Comparison of ENCODE assay signal across 14 cellular contexts in genomic region chr18:79483971-79484491, GRCh38.
DNase-seq lines count a peak whose midpoint lies in the region; ATAC-seq and TF ChIP-seq lines count a peak whose summit lies in the region.
"Had no signal": no experiment of that assay in that cellular context is flagged by ENCODE, and none has a peak within 500 bp of the region (broad histone marks: within the 10 kb centered on the region; RNA-seq: fewer than 3 reads in every experiment).

No MANE protein-coding gene starts in this region.

- no peak for TF ChIP-seq CTCF in Panc1 (IDR thresholded peaks at IDR 0.05)
- no peak for TF ChIP-seq CTCF in osteocyte (IDR thresholded peaks at IDR 0.05)

- peaks cover 0 to 66% (median 12%) of the 10 kb centered on the region in 11 experiments; a peak in 10 of 22 replicates for H4K20me1 ChIP-seq in BLaER1 treated with 17β-estradiol and CSF1 and Interleukin-3, amounts not matched to agents 10 nM and 100 nM

- in situ Hi-C loops in Panc1 (cut with HindIII; ENCODE audit: low pct_unique_long_range_greater_than_20kb, low sequenced_read_pairs) = no loop called here

- intact Hi-C loops in Panc1 (cut with micrococcal nuclease; ENCODE audit: unreplicated experiment) = no loop called here
- intact Hi-C loops in cardiac septum (cut with DNase I) = no loop called here

- H3K36me3 Mint-ChIP-seq in osteocyte (ENCODE audit: unreplicated experiment) = no peaks in the 10 kb centered on the region
- H3K36me3 Mint-ChIP-seq in T-helper 2 cell treated with Interferon-gamma antibody and Interleukin-4, amounts not matched to agents 5 μg/mL and 100 μg/mL, for 36 hours (ENCODE audit: low read depth) = peaks cover 1% of the 10 kb centered on the region

- peak overlapping the region; percentile 99 for H3K27ac Mint-ChIP-seq in osteocyte (ENCODE audit: unreplicated experiment)
- H3K27ac Mint-ChIP-seq in T-helper 2 cell treated with Interferon-gamma antibody and Interleukin-4, amounts not matched to agents 5 μg/mL and 100 μg/mL, for 36 hours = no peak overlapping the region

- H3K4me1 Mint-ChIP-seq in osteocyte (ENCODE audit: unreplicated experiment) = peaks cover 29% of the 10 kb centered on the region
- no peaks in the 10 kb centered on the region for H3K4me1 Mint-ChIP-seq in T-helper 2 cell treated with Interferon-gamma antibody and Interleukin-4, amounts not matched to agents 5 μg/mL and 100 μg/mL, for 36 hours (ENCODE audit: low read depth)
- H3K4me1 Mint-ChIP-seq: central memory CD8-positive, alpha-beta T cell had no signal

- peak overlapping the region; percentile 71 to 100 (median 98) for H3K4me2 ChIP-seq in BLaER1 treated with 17β-estradiol and CSF1 and Interleukin-3, amounts not matched to agents 10 nM and 100 nM

- no peak overlapping the region for H3K4me3 Mint-ChIP-seq in osteocyte (ENCODE audit: unreplicated experiment)
- H3K4me3 Mint-ChIP-seq in T-helper 2 cell treated with Interferon-gamma antibody and Interleukin-4, amounts not matched to agents 5 μg/mL and 100 μg/mL, for 36 hours = no peak overlapping the region
- H3K4me3 Mint-ChIP-seq: central memory CD8-positive, alpha-beta T cell had no signal

- peaks cover 0 to 36% (median 0%) of the 10 kb centered on the region in 11 experiments; a peak in 7 of 22 replicates for H3K27me3 ChIP-seq in BLaER1 treated with 17β-estradiol and CSF1 and Interleukin-3, amounts not matched to agents 10 nM and 100 nM
- H3K27me3 ChIP-seq in Panc1 (ENCODE audit: control insufficient read depth, insufficient read depth, low read length) = no peaks in the 10 kb centered on the region

- peak overlapping the region in 7 of 11 experiments; percentile 75 to 93 (median 84); a peak in 14 of 22 replicates for H3K27ac ChIP-seq in BLaER1 treated with 17β-estradiol and CSF1 and Interleukin-3, amounts not matched to agents 10 nM and 100 nM
- H3K27ac ChIP-seq in Panc1 (ENCODE audit: low read length) = no peak overlapping the region

- no peaks in the 10 kb centered on the region for H3K9me3 ChIP-seq in BLaER1 treated with 17β-estradiol and CSF1 and Interleukin-3, amounts not matched to agents 10 nM and 100 nM (replicated peaks in 1 of 11)
- H3K9me3 ChIP-seq in Panc1 (ENCODE audit: control insufficient read depth, insufficient read depth, low read depth, low read length) = no peaks in the 10 kb centered on the region

- CTCF ChIA-PET in Panc1 (lab: Charles Lee) = no interaction called here

- H3K36me3 ChIP-seq in BLaER1 treated with 17β-estradiol and CSF1 and Interleukin-3, amounts not matched to agents 10 nM and 100 nM = peaks cover 0 to 22% (median 9%) of the 10 kb centered on the region in 11 experiments; a peak in 13 of 22 replicates
- no peaks in the 10 kb centered on the region for H3K36me3 ChIP-seq in Panc1 (ENCODE audit: control insufficient read depth, insufficient read depth, low read length)

- DNase-seq in Panc1 (ENCODE audit: low read depth, low spot score) (no peak), cardiac septum (ENCODE audit: low spot score) (peak; percentile 76), osteocyte (ENCODE audit: extremely low spot score, unreplicated experiment) (peak; percentile 76), mesenteric fat pad (ENCODE audit: low spot score) (no peak), NCI-H2227 (lab: John Stamatoyannopoulos, UW; ENCODE audit: unreplicated experiment) (no peak)
- no peak for DNase-seq in T-helper 2 cell treated with Interferon-gamma antibody and Interleukin-4, amounts not matched to agents 5 μg/mL and 100 μg/mL, for 36 hours (ENCODE audit: low spot score)
- DNase-seq: activated CD4-positive, alpha-beta T cell treated with anti-CD3 and anti-CD28 coated beads for 48 hours; effector CD8-positive, alpha-beta T cell; EL; hypothalamus; Karpas-422 had no signal

- POLR2A ChIA-PET in Panc1 (lab: Charles Lee) = no interaction called here

- no peaks in the 10 kb centered on the region for H3K9me3 Mint-ChIP-seq in osteocyte (ENCODE audit: unreplicated experiment)
- H3K9me3 Mint-ChIP-seq in T-helper 2 cell treated with Interferon-gamma antibody and Interleukin-4, amounts not matched to agents 5 μg/mL and 100 μg/mL, for 36 hours = no peaks in the 10 kb centered on the region
- H3K9me3 Mint-ChIP-seq: central memory CD8-positive, alpha-beta T cell had no signal

- peaks cover 22 to 91% (median 76%) of the 10 kb centered on the region in 10 experiments for H3K4me1 ChIP-seq in BLaER1 treated with 17β-estradiol and CSF1 and Interleukin-3, amounts not matched to agents 10 nM and 100 nM
- peaks cover 12% of the 10 kb centered on the region for H3K4me1 ChIP-seq in Panc1 (ENCODE audit: control insufficient read depth, insufficient read depth, low read length)

- H3K4me3 ChIP-seq in BLaER1 treated with 17β-estradiol and CSF1 and Interleukin-3, amounts not matched to agents 10 nM and 100 nM = peak overlapping the region in 2 of 10 experiments; percentile 24 to 48; a peak in 2 of 20 replicates
- H3K4me3 ChIP-seq in Panc1 (ENCODE audit: low read depth in 2 of 2, low read length in 2 of 2) = no peak overlapping the region

- H3K27me3 Mint-ChIP-seq in osteocyte (ENCODE audit: unreplicated experiment) = no peaks in the 10 kb centered on the region
- no peaks in the 10 kb centered on the region for H3K27me3 Mint-ChIP-seq in T-helper 2 cell treated with Interferon-gamma antibody and Interleukin-4, amounts not matched to agents 5 μg/mL and 100 μg/mL, for 36 hours (ENCODE audit: low read depth)
- H3K27me3 Mint-ChIP-seq: central memory CD8-positive, alpha-beta T cell had no signal

- peak; percentile 23; the same call in 1 of the 2 replicates for ATAC-seq in Panc1
- ATAC-seq in HG02973 (IDR thresholded peaks at IDR 0.05; ENCODE audit: unreplicated experiment) = no peak

- no TSS peak for BruUV-seq in Panc1 (replicated peaks; lab: Mats Ljungman, UMichigan)

- peak overlapping the region in 6 of 11 experiments; percentile 61 to 81 (median 76); a peak in 10 of 22 replicates for H3K9ac ChIP-seq in BLaER1 treated with 17β-estradiol and CSF1 and Interleukin-3, amounts not matched to agents 10 nM and 100 nM

Comparison
In these comparisons a context has a peak if more than half of its experiments do, and no peak if none do; other contexts are left out.
1. DNase-seq: peak in cardiac septum (single experiment) and osteocyte (single experiment); none in Panc1 (single experiment), mesenteric fat pad (single experiment), T-helper 2 cell treated with Interferon-gamma antibody and Interleukin-4, amounts not matched to agents 5 μg/mL and 100 μg/mL, for 36 hours (single experiment) and NCI-H2227 (single experiment).